In the genomic region with DNA sequence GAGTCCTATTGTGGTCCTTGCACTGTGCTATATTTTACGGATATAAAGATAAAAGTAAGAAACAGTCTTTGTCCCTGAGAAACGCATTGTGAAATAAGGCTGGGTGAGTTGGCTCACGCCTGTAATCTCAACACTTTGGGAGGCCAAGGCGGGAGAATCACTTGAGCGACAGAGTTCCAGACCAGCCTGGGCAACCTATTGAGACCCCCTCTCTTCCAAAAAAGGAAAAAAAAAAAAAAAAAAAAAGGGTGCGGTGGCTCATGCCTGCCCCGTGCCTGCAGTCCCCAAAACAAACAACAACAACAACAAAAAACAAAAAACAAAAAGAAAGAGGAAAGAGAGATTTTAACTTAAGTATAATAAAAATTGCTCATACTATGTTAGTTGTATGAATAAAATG, we compare ENCODE assay signal across 7 cellular contexts. TPM values are rescaled to one million over a fixed set of nuclear protein-coding genes. Genes with fewer than 3 reads are reported as not detected.
A peak's percentile ranks its signal among the peaks of the same experiment; 100 is the strongest.
DNase-seq lines count a peak whose midpoint lies in the region; ATAC-seq and TF ChIP-seq lines count a peak whose summit lies in the region.

No MANE protein-coding gene starts in this region.

- H3K4me3 ChIP-seq in HEK293 (ENCODE audit: low read depth, low read length), result peak overlapping the region; percentile 92
- peak overlapping the region; percentile 51 for H3K4me3 ChIP-seq in fibroblast of pulmonary artery (replicated peaks; ENCODE audit: low read depth, low read length)
- peak overlapping the region; percentile 72 to 80 (median 76) for H3K4me3 ChIP-seq in skeletal muscle tissue (ENCODE audit: low read length in 3 of 3)

- no peak overlapping the region; the same call in 1 of the 2 replicates for H3K27ac ChIP-seq in HEK293 (ENCODE audit: extremely low read depth, low read depth, low read length)
- peak overlapping the region; percentile 98 for H3K27ac ChIP-seq in skeletal muscle tissue (ENCODE audit: low read depth, low read length)

- H3K27ac Mint-ChIP-seq in T-helper 17 cell, result peak overlapping the region; percentile 95

- H3K9me3 ChIP-seq in HEK293 (ENCODE audit: control insufficient read depth, insufficient read depth, low read depth, low read length) (no peaks in the 10 kb centered on the region), T-helper 17 cell (ENCODE audit: control insufficient read depth, low read length, poor library complexity, severe bottlenecking) (no peaks in the 10 kb centered on the region), skeletal muscle tissue (ENCODE audit: control insufficient read depth in 3 of 3, low read length in 3 of 3) (no peaks in the 10 kb centered on the region)

- ATAC-seq in T-helper 17 cell, result no peak

- H3K4me1 Mint-ChIP-seq in T-helper 17 cell, result peaks cover 25% of the 10 kb centered on the region

- H3K36me3 ChIP-seq in HEK293 (ENCODE audit: control insufficient read depth in 2 of 2, insufficient read depth in 1 of 2, low read length in 2 of 2), result no peaks in the 10 kb centered on the region
- H3K36me3 ChIP-seq in skeletal muscle tissue (ENCODE audit: control insufficient read depth in 3 of 3, insufficient read depth in 3 of 3, low read length in 3 of 3), result no peaks in the 10 kb centered on the region

- POLR2A ChIA-PET in HEK293 (lab: Yijun Ruan, JAX), result interaction anchor here (0.6 to 1.5 kb wide), 6 partner anchors 66 to 160 kb away, joined by 3 to 10 read pairs (median 4); no protein-coding TSS in a partner anchor

- CTCF ChIA-PET in HEK293 (lab: Yijun Ruan, JAX), result interaction anchor here (0.6 to 0.7 kb wide), 2 partner anchors 13 to 99 kb away, joined by 3 to 4 read pairs; no protein-coding TSS in a partner anchor

- no peak for TF ChIP-seq CTCF in HEK293 (tag by site-specific recombination; IDR thresholded peaks at IDR 0.05)
- TF ChIP-seq CTCF in fibroblast of pulmonary artery (IDR thresholded peaks at IDR 0.05; ENCODE audit: low read length, missing control alignments), result no peak

- H3K4me1 ChIP-seq in HEK293 (ENCODE audit: control insufficient read depth, insufficient read depth, low read length) (peaks cover 4% of the 10 kb centered on the region; the same call in 1 of the 2 replicates), skeletal muscle tissue (ENCODE audit: control insufficient read depth in 3 of 3, insufficient read depth in 3 of 3, low read length in 3 of 3) (peaks cover 11 to 29% (median 19%) of the 10 kb centered on the region in 3 donors)

- H3K36me3 Mint-ChIP-seq in T-helper 17 cell (ENCODE audit: low read depth), result peaks cover 2% of the 10 kb centered on the region

- H3K27me3 Mint-ChIP-seq in T-helper 17 cell, result no peaks in the 10 kb centered on the region

- peak overlapping the region; percentile 99 for H3K4me3 Mint-ChIP-seq in T-helper 17 cell

- no peaks in the 10 kb centered on the region for H3K27me3 ChIP-seq in skeletal muscle tissue (ENCODE audit: control insufficient read depth in 3 of 3, insufficient read depth in 3 of 3, low read length in 3 of 3)

- peak overlapping the region; percentile 65 to 94 (median 93) for H3K9ac ChIP-seq in skeletal muscle tissue (ENCODE audit: low read depth in 1 of 3, low read length in 3 of 3)

- DNase-seq in T-helper 17 cell (no peak), fibroblast of pulmonary artery (ENCODE audit: low read depth) (peak; percentile 80), islet precursor cell (no peak), T1000 (lab: John Stamatoyannopoulos, UW) (no peak), NCI-H146 treated with DMSO at 0.1 percent for 48 hours (lab: John Stamatoyannopoulos, UW; ENCODE audit: unreplicated experiment) (no peak)

TF ChIP-seq in HEK293, 187 proteins besides CTCF, POLR2A, EP300 and RAD21:
- TF ChIP-seq, protein P1, sequence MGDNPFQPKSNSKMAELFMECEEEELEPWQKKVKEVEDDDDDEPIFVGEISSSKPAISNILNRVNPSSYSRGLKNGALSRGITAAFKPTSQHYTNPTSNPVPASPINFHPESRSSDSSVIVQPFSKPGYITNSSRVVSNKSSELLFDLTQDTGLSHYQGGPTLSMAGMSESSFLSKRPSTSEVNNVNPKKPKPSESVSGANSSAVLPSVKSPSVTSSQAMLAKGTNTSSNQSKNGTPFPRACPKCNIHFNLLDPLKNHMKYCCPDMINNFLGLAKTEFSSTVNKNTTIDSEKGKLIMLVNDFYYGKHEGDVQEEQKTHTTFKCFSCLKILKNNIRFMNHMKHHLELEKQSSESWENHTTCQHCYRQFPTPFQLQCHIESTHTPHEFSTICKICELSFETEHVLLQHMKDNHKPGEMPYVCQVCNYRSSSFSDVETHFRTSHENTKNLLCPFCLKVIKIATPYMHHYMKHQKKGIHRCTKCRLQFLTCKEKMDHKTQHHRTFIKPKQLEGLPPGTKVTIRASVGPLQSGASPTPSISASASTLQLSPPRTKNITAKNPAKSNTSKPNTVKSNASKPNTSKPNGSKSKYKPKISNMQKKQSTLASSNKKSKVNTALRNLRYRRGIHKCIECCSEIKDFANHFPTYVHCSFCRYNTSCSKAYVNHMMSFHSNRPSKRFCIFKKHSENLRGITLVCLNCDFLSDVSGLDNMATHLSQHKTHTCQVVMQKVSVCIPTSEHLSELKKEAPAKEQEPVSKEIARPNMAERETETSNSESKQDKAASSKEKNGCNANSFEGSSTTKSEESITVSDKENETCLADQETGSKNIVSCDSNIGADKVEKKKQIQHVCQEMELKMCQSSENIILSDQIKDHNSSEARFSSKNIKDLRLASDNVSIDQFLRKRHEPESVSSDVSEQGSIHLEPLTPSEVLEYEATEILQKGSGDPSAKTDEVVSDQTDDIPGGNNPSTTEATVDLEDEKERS (tag by site-specific recombination; IDR thresholded peaks at IDR 0.05), result no peak
- 0 out of 2 replicates have a peak, but pooled peaks have one; percentile 12 for TF ChIP-seq ZNF362 (tag by site-specific recombination; IDR thresholded peaks at IDR 0.05)

RNA-seq across cellular contexts. Expression of gene FNDC3B, which starts 0.6 kb away (rescaled TPM):
- total RNA-seq in T-helper 17 cell (10 to 100 TPM; 27.0 to 41.6 TPM), skeletal muscle tissue (140 TPM)
